Comparison of ENCODE assay signal across 8 cellular contexts in genomic region chr17:40818733-40819527, GRCh38. TPM values are rescaled to one million over a fixed set of nuclear protein-coding genes. Genes with fewer than 3 reads are reported as not detected.
DNase-seq lines count a peak whose midpoint lies in the region; ATAC-seq lines count a peak whose summit lies in the region.

No MANE protein-coding gene starts in this region.

- H3K4me1 Mint-ChIP-seq in activated CD8-positive, alpha-beta memory T cell treated with anti-CD3 and anti-CD28 coated beads, Interleukin-2, amount 10 ng/mL, durations not matched to agents 7 days and 5 days = peaks cover 21% of the 10 kb centered on the region

- 0 to 1% methylated on average over 60 of the region's 73 CpGs for WGBS in mesodermal cell (ENCODE audit: insufficient coverage in 2 of 2), 2 experiments

- H3K4me3 Mint-ChIP-seq in activated CD8-positive, alpha-beta memory T cell treated with anti-CD3 and anti-CD28 coated beads, Interleukin-2, amount 10 ng/mL, durations not matched to agents 7 days and 5 days = peak overlapping the region; percentile 88

- H3K36me3 Mint-ChIP-seq in activated CD8-positive, alpha-beta memory T cell treated with anti-CD3 and anti-CD28 coated beads, Interleukin-2, amount 10 ng/mL, durations not matched to agents 7 days and 5 days = peaks cover 34% of the 10 kb centered on the region

- peak overlapping the region; percentile 88 for H3K27ac ChIP-seq in BLaER1
- peak overlapping the region; percentile 82 for H3K27ac ChIP-seq in mesodermal cell (ENCODE audit: low read depth, low read length, severe bottlenecking)

- H3K27me3 Mint-ChIP-seq in activated CD8-positive, alpha-beta memory T cell treated with anti-CD3 and anti-CD28 coated beads, Interleukin-2, amount 10 ng/mL, durations not matched to agents 7 days and 5 days = peaks cover 9% of the 10 kb centered on the region

- peak; percentile 89 for ATAC-seq in GM19397 (IDR thresholded peaks at IDR 0.05; ENCODE audit: unreplicated experiment)
- ATAC-seq in activated CD8-positive, alpha-beta memory T cell treated with anti-CD3 and anti-CD28 coated beads, Interleukin-2, amount 10 ng/mL, durations not matched to agents 7 days and 5 days = peak; percentile 87

- H3K4me3 ChIP-seq in BLaER1 (peak overlapping the region; percentile 84), endocrine pancreas (ENCODE audit: control insufficient read depth, insufficient read depth, low read length) (peak overlapping the region; percentile 98), mesodermal cell (ENCODE audit: extremely low read depth, insufficient read depth, low read length, poor library complexity, severe bottlenecking) (peak overlapping the region; percentile 58)

- H3K4me1 ChIP-seq in BLaER1 (0 out of 2 replicates have a peak, but pooled peaks cover 5% of the 10 kb centered on the region), endocrine pancreas (ENCODE audit: control insufficient read depth, insufficient read depth, low read length) (peaks cover 9% of the 10 kb centered on the region), mesodermal cell (ENCODE audit: control insufficient read depth, insufficient read depth, low read length, poor library complexity, severe bottlenecking) (no peaks in the 10 kb centered on the region)

- DNase-seq in HK-2 (ENCODE audit: unreplicated experiment) = peak; percentile 84
- DNase-seq in NK-92 treated with Interleukin-12 subunit alpha and Interleukin-12 subunit beta, amount 100 ng/mL, for 24 hours (lab: John Stamatoyannopoulos, UW) = peak; percentile 72
- peak; percentile 88 for DNase-seq in activated CD8-positive, alpha-beta memory T cell treated with anti-CD3 and anti-CD28 coated beads, Interleukin-2, amount 10 ng/mL, durations not matched to agents 7 days and 5 days
- DNase-seq in stimulated activated CD8-positive, alpha-beta memory T cell treated with anti-CD3 and anti-CD28 coated beads, Interleukin-15, amount 100 ng/mL, for 24 hours (ENCODE audit: low read depth) = peak; percentile 87

- 0 out of 2 replicates have a peak, but pooled peaks cover 5% of the 10 kb centered on the region for H3K9me3 ChIP-seq in BLaER1
- H3K9me3 ChIP-seq in endocrine pancreas (ENCODE audit: control insufficient read depth, low read length) = no peaks in the 10 kb centered on the region
- H3K9me3 ChIP-seq in mesodermal cell (ENCODE audit: control insufficient read depth, low read length) = no peaks in the 10 kb centered on the region

- no peaks in the 10 kb centered on the region for H4K20me1 ChIP-seq in BLaER1

- peak overlapping the region; percentile 86 for H3K9ac ChIP-seq in BLaER1
- peak overlapping the region; percentile 77 for H3K9ac ChIP-seq in endocrine pancreas (ENCODE audit: control insufficient read depth, insufficient read depth, low read length)

- CTCF ChIA-PET in activated CD8-positive, alpha-beta memory T cell treated with anti-CD3 and anti-CD28 coated beads, Interleukin-2, amount 10 ng/mL, durations not matched to agents 7 days and 5 days (lab: Charles Lee) = interaction anchor here (0.8 to 1.3 kb wide), 9 partner anchors 11 to 877 kb away, joined by 3 to 6 read pairs (median 3); no protein-coding TSS in a partner anchor

- H3K9me3 Mint-ChIP-seq in activated CD8-positive, alpha-beta memory T cell treated with anti-CD3 and anti-CD28 coated beads, Interleukin-2, amount 10 ng/mL, durations not matched to agents 7 days and 5 days (ENCODE audit: low read depth) = no peaks in the 10 kb centered on the region

- no peaks in the 10 kb centered on the region for H3K27me3 ChIP-seq in BLaER1
- H3K27me3 ChIP-seq in endocrine pancreas (ENCODE audit: control insufficient read depth, insufficient read depth, low read length) = no peaks in the 10 kb centered on the region

- H3K27ac Mint-ChIP-seq in activated CD8-positive, alpha-beta memory T cell treated with anti-CD3 and anti-CD28 coated beads, Interleukin-2, amount 10 ng/mL, durations not matched to agents 7 days and 5 days = peak overlapping the region; percentile 87

- H3K36me3 ChIP-seq in BLaER1 = peaks cover 17% of the 10 kb centered on the region
- H3K36me3 ChIP-seq in endocrine pancreas (ENCODE audit: control insufficient read depth, insufficient read depth, low read length) = no peaks in the 10 kb centered on the region
- H3K36me3 ChIP-seq in mesodermal cell (ENCODE audit: control insufficient read depth, insufficient read depth, low read length) = peaks cover 10% of the 10 kb centered on the region

- H3K4me2 ChIP-seq in BLaER1 = peak overlapping the region; percentile 82

RNA-seq across cellular contexts. Expression of gene KRT10, which starts 3.5 kb away (rescaled TPM):
- total RNA-seq in activated CD8-positive, alpha-beta memory T cell treated with anti-CD3 and anti-CD28 coated beads, Interleukin-2, amount 10 ng/mL, durations not matched to agents 7 days and 5 days = 10 to 100 TPM; 19.2 to 33.7 TPM
- polyA plus RNA-seq in mesodermal cell (2013, experiment 1 of 2) = 95.4 TPM
- polyA plus RNA-seq in mesodermal cell (2013, experiment 2 of 2) = 101 TPM

RNA-seq across cellular contexts. Expression of gene KRT28, which starts 19.2 kb away (rescaled TPM):
- not detected for total RNA-seq in activated CD8-positive, alpha-beta memory T cell treated with anti-CD3 and anti-CD28 coated beads, Interleukin-2, amount 10 ng/mL, durations not matched to agents 7 days and 5 days
- polyA plus RNA-seq in mesodermal cell (2013, experiment 1 of 2) = not detected
- polyA plus RNA-seq in mesodermal cell (2013, experiment 2 of 2) = not detected

RNA-seq across cellular contexts. Expression of gene KRT27, which starts 36.6 kb away (rescaled TPM):
- not detected for total RNA-seq in activated CD8-positive, alpha-beta memory T cell treated with anti-CD3 and anti-CD28 coated beads, Interleukin-2, amount 10 ng/mL, durations not matched to agents 7 days and 5 days
- not detected for polyA plus RNA-seq in mesodermal cell (2013, experiment 1 of 2)
- polyA plus RNA-seq in mesodermal cell (2013, experiment 2 of 2) = not detected

RNA-seq across cellular contexts. Expression of gene KRT26, which starts 46.9 kb away (rescaled TPM):
- not detected for total RNA-seq in activated CD8-positive, alpha-beta memory T cell treated with anti-CD3 and anti-CD28 coated beads, Interleukin-2, amount 10 ng/mL, durations not matched to agents 7 days and 5 days
- not detected for polyA plus RNA-seq in mesodermal cell (2013, experiment 1 of 2)
- not detected for polyA plus RNA-seq in mesodermal cell (2013, experiment 2 of 2)

RNA-seq across cellular contexts. Expression of gene KRT12, which starts 48.1 kb away (rescaled TPM):
- total RNA-seq in activated CD8-positive, alpha-beta memory T cell treated with anti-CD3 and anti-CD28 coated beads, Interleukin-2, amount 10 ng/mL, durations not matched to agents 7 days and 5 days = not detected
- polyA plus RNA-seq in mesodermal cell (2013, experiment 1 of 2) = not detected
- not detected for polyA plus RNA-seq in mesodermal cell (2013, experiment 2 of 2)

Comparison
In these comparisons a context has a peak if more than half of its experiments do, and no peak if none do; other contexts are left out.
1. Peak in every context shown above with its lines: DNase-seq, ATAC-seq, H3K4me3 ChIP-seq and H3K27ac ChIP-seq.